Comparison of ENCODE assay signal across 32 cellular contexts in genomic region chr16:15916323-15916722, GRCh38. TPM values are rescaled to one million over a fixed set of nuclear protein-coding genes. Genes with fewer than 3 reads are reported as not detected.
"Had no signal": no experiment of that assay in that cellular context is flagged by ENCODE, and none has a peak within 500 bp of the region (broad histone marks: within the 10 kb centered on the region; RNA-seq: fewer than 3 reads in every experiment).

No MANE protein-coding gene starts in this region.

- H3K4me3 Mint-ChIP-seq: dendritic cell treated with granulocyte-macrophage colony-stimulating factor and Interleukin-4, amounts not matched to agents 40 ng/mL and 50 ng/mL, for 4 days; effector memory CD8-positive, alpha-beta T cell; endodermal cell had no signal

- DNase-seq: colonic mucosa; cortex of kidney; dermis blood vessel endothelial cell; dorsolateral prefrontal cortex; effector CD4-positive, alpha-beta T cell; effector CD8-positive, alpha-beta T cell; effector memory CD4-positive, alpha-beta T cell; effector memory CD8-positive, alpha-beta T cell; endodermal cell; erythroblast; esophagus squamous epithelium; foreskin fibroblast; foreskin keratinocyte; foreskin melanocyte; gastrocnemius medialis; glutamatergic neuron; head of caudate nucleus; heart left ventricle; heart right ventricle had no signal

- H3K4me1 Mint-ChIP-seq: endodermal cell had no signal

- H3K4me3 ChIP-seq: colonic mucosa, coronary artery, dorsolateral prefrontal cortex, esophagus muscularis mucosa, esophagus squamous epithelium, gastrocnemius medialis, gastroesophageal sphincter, heart left ventricle, heart right ventricle had no signal

- H3K27me3 ChIP-seq: colonic mucosa, dorsolateral prefrontal cortex, esophagus muscularis mucosa, esophagus squamous epithelium, foreskin keratinocyte, gastrocnemius medialis, gastroesophageal sphincter, heart left ventricle, heart right ventricle had no signal

- ATAC-seq: effector memory CD8-positive, alpha-beta T cell; esophagus mucosa; foreskin keratinocyte; gastrocnemius medialis; gastroesophageal sphincter; heart left ventricle; heart right ventricle had no signal

- H3K4me1 ChIP-seq: colonic mucosa, esophagus muscularis mucosa, gastrocnemius medialis, gastroesophageal sphincter, heart left ventricle, heart right ventricle had no signal

- H3K27ac Mint-ChIP-seq: dendritic cell treated with granulocyte-macrophage colony-stimulating factor and Interleukin-4, amounts not matched to agents 40 ng/mL and 50 ng/mL, for 4 days; effector memory CD8-positive, alpha-beta T cell; endodermal cell had no signal

- FAIRE-seq: colon, endometrium, endothelial cell of umbilical vein, frontal cortex had no signal

- H3K9me3 Mint-ChIP-seq: dendritic cell treated with granulocyte-macrophage colony-stimulating factor and Interleukin-4, amounts not matched to agents 40 ng/mL and 50 ng/mL, for 4 days; effector memory CD8-positive, alpha-beta T cell had no signal

- H3K27me3 Mint-ChIP-seq: dendritic cell treated with granulocyte-macrophage colony-stimulating factor and Interleukin-4, amounts not matched to agents 40 ng/mL and 50 ng/mL, for 4 days had no signal

- H3K36me3 ChIP-seq: colonic mucosa, esophagus muscularis mucosa, esophagus squamous epithelium, gastrocnemius medialis, gastroesophageal sphincter, heart left ventricle, heart right ventricle had no signal

- H3K9me3 ChIP-seq: colonic mucosa, esophagus muscularis mucosa, esophagus squamous epithelium, gastrocnemius medialis, gastroesophageal sphincter, heart left ventricle, heart right ventricle had no signal

- H3K27ac ChIP-seq: colonic mucosa, coronary artery, dorsolateral prefrontal cortex, epithelial cell of prostate, esophagus muscularis mucosa, esophagus squamous epithelium, foreskin keratinocyte, gastrocnemius medialis, gastroesophageal sphincter, heart left ventricle, heart right ventricle had no signal

RNA-seq across cellular contexts. Expression of gene MYH11, which starts 59.5 kb away (rescaled TPM):
- total RNA-seq: dermis blood vessel endothelial cell, dermis microvascular lymphatic vessel endothelial cell, endothelial cell of umbilical vein, epithelial cell of proximal tubule, foreskin keratinocyte, glomerular endothelial cell had no signal
- polyA plus RNA-seq: endothelial cell of umbilical vein, foreskin keratinocyte had no signal
